ENCODE assay signal across 11 cellular contexts in the genomic region with DNA sequence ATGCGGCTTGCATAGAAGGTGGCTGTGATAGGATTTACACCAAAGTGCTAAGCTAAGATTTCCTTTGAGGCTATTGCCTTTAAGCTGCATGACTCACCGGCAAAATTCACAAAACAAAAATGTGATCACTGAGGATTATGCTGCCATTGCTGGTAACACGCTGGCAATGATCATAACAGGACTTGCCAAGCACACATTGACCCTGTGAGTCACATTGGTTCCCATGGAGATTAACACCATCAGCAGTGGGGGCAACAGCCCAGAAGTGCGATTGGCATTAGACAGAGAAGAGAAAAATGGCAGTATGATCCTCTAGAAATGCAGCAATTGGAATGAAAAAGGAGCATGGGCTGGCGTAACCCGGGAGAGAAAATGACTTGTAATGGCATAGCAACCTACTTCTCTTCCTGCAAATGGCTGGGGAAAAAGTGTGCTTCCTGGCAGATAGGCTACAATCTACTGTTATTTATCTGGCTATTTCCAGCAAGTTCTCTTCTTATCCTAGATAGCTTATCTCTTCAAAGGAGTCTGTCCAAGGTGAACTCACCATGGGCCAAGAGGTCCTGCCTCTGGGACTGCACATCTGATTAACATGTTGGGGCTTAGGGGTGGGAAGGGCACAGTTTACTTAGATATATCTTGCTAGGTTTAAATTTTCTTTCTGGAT.
DNase-seq lines count a peak whose midpoint lies in the region; ATAC-seq and TF ChIP-seq lines count a peak whose summit lies in the region.
"Had no signal": no experiment of that assay in that cellular context is flagged by ENCODE, and none has a peak within 500 bp of the region (broad histone marks: within the 10 kb centered on the region; RNA-seq: fewer than 3 reads in every experiment).

No MANE protein-coding gene starts in this region.

- H3K27ac Mint-ChIP-seq in stimulated activated naive B cell treated with anti-CD40 and anti-IgM and Interleukin-4, amounts not matched to agents 10 μg/mL and 1 μg/mL and 100 μg/mL, for 72 hours, result no peak overlapping the region

- H3K27me3 Mint-ChIP-seq in stimulated activated naive B cell treated with anti-CD40 and anti-IgM and Interleukin-4, amounts not matched to agents 10 μg/mL and 1 μg/mL and 100 μg/mL, for 72 hours, result peaks cover 8 to 11% of the 10 kb centered on the region in 2 donors

- H3K27me3 ChIP-seq in effector memory CD4-positive, alpha-beta T cell (replicated peaks; ENCODE audit: control insufficient read depth, insufficient read depth, low read length, poor library complexity, severe bottlenecking), result no peaks in the 10 kb centered on the region

- H3K36me3 Mint-ChIP-seq in stimulated activated naive B cell treated with anti-CD40 and anti-IgM and Interleukin-4, amounts not matched to agents 10 μg/mL and 1 μg/mL and 100 μg/mL, for 72 hours, result no peaks in the 10 kb centered on the region

- in situ Hi-C loops in Caki2 (cut with HindIII; ENCODE audit: low pct_unique_long_range_greater_than_20kb, low sequenced_read_pairs), result no loop called here

- DNase-seq in Caki2 (ENCODE audit: low read depth) (peak; percentile 2), NCI-H446 (lab: John Stamatoyannopoulos, UW) (peak; percentile 15 to 71), epithelial cell of esophagus (ENCODE audit: low read depth) (peak; percentile 88), occipital lobe (lab: John Stamatoyannopoulos, UW) (peak; percentile 38), NCI-H2196 treated with DMSO at 0.1 percent for 48 hours (lab: John Stamatoyannopoulos, UW; ENCODE audit: unreplicated experiment) (no peak)
- no peak for DNase-seq in stimulated activated CD4-positive, alpha-beta T cell treated with anti-CD3 and anti-CD28 coated beads, Interleukin-15, amount 100 ng/mL, for 24 hours
- DNase-seq in effector memory CD4-positive, alpha-beta T cell, result no peak
- no peak for DNase-seq in stimulated activated naive B cell treated with anti-CD40 and anti-IgM and Interleukin-4, amounts not matched to agents 10 μg/mL and 1 μg/mL and 100 μg/mL, for 72 hours
- DNase-seq: activated CD4-positive, alpha-beta T cell treated with anti-CD3 and anti-CD28 coated beads, Interleukin-2, amount 50 U/mL, for 1 hour; MM.1S; psoas muscle had no signal

- no peak for ATAC-seq in stimulated activated naive B cell treated with anti-CD40 and anti-IgM and Interleukin-4, amounts not matched to agents 10 μg/mL and 1 μg/mL and 100 μg/mL, for 72 hours (replicated peaks)
- ATAC-seq: psoas muscle had no signal

- no peaks in the 10 kb centered on the region for H3K36me3 ChIP-seq in effector memory CD4-positive, alpha-beta T cell (ENCODE audit: control insufficient read depth, insufficient read depth, low read length)

- H3K9me3 ChIP-seq in effector memory CD4-positive, alpha-beta T cell (ENCODE audit: control insufficient read depth, low read length), result no peaks in the 10 kb centered on the region
- H3K9me3 ChIP-seq: psoas muscle had no signal

- no peak overlapping the region for H3K27ac ChIP-seq in effector memory CD4-positive, alpha-beta T cell (ENCODE audit: insufficient read depth, low read length, poor library complexity, severe bottlenecking)
- H3K27ac ChIP-seq: psoas muscle had no signal

- no peak overlapping the region for H3K4me3 ChIP-seq in epithelial cell of esophagus (ENCODE audit: low read length)
- H3K4me3 ChIP-seq in effector memory CD4-positive, alpha-beta T cell (ENCODE audit: insufficient read depth, low read depth, low read length, poor library complexity, severe bottlenecking), result no peak overlapping the region
- H3K4me3 ChIP-seq: psoas muscle had no signal

- no peaks in the 10 kb centered on the region for H3K4me1 ChIP-seq in effector memory CD4-positive, alpha-beta T cell (ENCODE audit: control insufficient read depth, insufficient read depth, low read length, poor library complexity, severe bottlenecking)
- H3K4me1 ChIP-seq: psoas muscle had no signal

- H3K4me3 Mint-ChIP-seq in stimulated activated naive B cell treated with anti-CD40 and anti-IgM and Interleukin-4, amounts not matched to agents 10 μg/mL and 1 μg/mL and 100 μg/mL, for 72 hours, result no peak overlapping the region

- TF ChIP-seq CTCF in epithelial cell of esophagus (IDR thresholded peaks at IDR 0.05; ENCODE audit: insufficient read depth, low read depth, low read length, missing control alignments), result no peak

- H3K9me3 Mint-ChIP-seq in stimulated activated naive B cell treated with anti-CD40 and anti-IgM and Interleukin-4, amounts not matched to agents 10 μg/mL and 1 μg/mL and 100 μg/mL, for 72 hours, result peaks cover 2 to 4% of the 10 kb centered on the region in 2 donors

- no peaks in the 10 kb centered on the region for H3K4me1 Mint-ChIP-seq in stimulated activated naive B cell treated with anti-CD40 and anti-IgM and Interleukin-4, amounts not matched to agents 10 μg/mL and 1 μg/mL and 100 μg/mL, for 72 hours

Comparison
In these comparisons a context has a peak if more than half of its experiments do, and no peak if none do; other contexts are left out.
1. DNase-seq: peak in Caki2 (single experiment), NCI-H446 (2 of 2), epithelial cell of esophagus (single experiment) and occipital lobe (single experiment); none in stimulated activated CD4-positive, alpha-beta T cell treated with anti-CD3 and anti-CD28 coated beads, Interleukin-15, amount 100 ng/mL, for 24 hours (single experiment), NCI-H2196 treated with DMSO at 0.1 percent for 48 hours (single experiment), effector memory CD4-positive, alpha-beta T cell (0 of 3) and stimulated activated naive B cell treated with anti-CD40 and anti-IgM and Interleukin-4, amounts not matched to agents 10 μg/mL and 1 μg/mL and 100 μg/mL, for 72 hours (single experiment).